In genomic region chr2:25618676-25619075, GRCh38 we compare ENCODE assay signal across 7 cellular contexts. TPM values are rescaled to one million over a fixed set of nuclear protein-coding genes. Genes with fewer than 3 reads are reported as not detected.
DNase-seq lines count a peak whose midpoint lies in the region; ATAC-seq, FAIRE-seq and TF ChIP-seq lines count a peak whose summit lies in the region.

No MANE protein-coding gene starts in this region.

- H3K36me3 ChIP-seq in testis (ENCODE audit: low read depth, missing control alignments) (no peaks in the 10 kb centered on the region), OCI-LY7 (ENCODE audit: insufficient read depth, low read length) (no peaks in the 10 kb centered on the region)

- H3K4me3 ChIP-seq in testis (no peak overlapping the region), OCI-LY7 (ENCODE audit: low read depth, low read length, poor library complexity, severe bottlenecking) (no peak overlapping the region)

- H3K27ac ChIP-seq in foreskin keratinocyte (peak overlapping the region; percentile 73), testis (peak overlapping the region; percentile 69 to 73), OCI-LY7 (ENCODE audit: low read depth, low read length, poor library complexity, severe bottlenecking) (no peak overlapping the region)

- DNase-seq in HTR-8/SVneo (ENCODE audit: insufficient read length, low spot score) (peak; percentile 71), RKO (ENCODE audit: low spot score) (peak; percentile 8), foreskin keratinocyte (peak; percentile 84 to 92), testis (no peak), OCI-LY7 (ENCODE audit: low spot score) (no peak)
- DNase-seq in activated naive CD4-positive, alpha-beta T cell treated with anti-CD3 and anti-CD28 coated beads, Interleukin-2, amount 50 U/mL, for 16 hours: no peak

- no peak overlapping the region for H2AFZ ChIP-seq in OCI-LY7 (ENCODE audit: low read length)

- no peak for TF ChIP-seq POLR2A in testis (IDR thresholded peaks at IDR 0.05)

- ATAC-seq in foreskin keratinocyte: peak; percentile 97
- ATAC-seq in GM21390 (IDR thresholded peaks at IDR 0.05; ENCODE audit: unreplicated experiment): no peak

- H3K9me3 ChIP-seq in testis: no peaks in the 10 kb centered on the region
- no peaks in the 10 kb centered on the region for H3K9me3 ChIP-seq in OCI-LY7 (ENCODE audit: low read length)

- CTCF ChIA-PET in OCI-LY7 (lab: Charles Lee; ENCODE audit: unreplicated experiment): no interaction called here

- POLR2A ChIA-PET in OCI-LY7 (lab: Charles Lee): interaction anchor here (0.5 to 1.5 kb wide), 4 partner anchors 8 to 64 kb away, joined by 3 to 8 read pairs (median 4); no protein-coding TSS in a partner anchor

- no peak overlapping the region for H3K4me2 ChIP-seq in OCI-LY7 (ENCODE audit: low read length)

- no TSS peak for BruUV-seq in OCI-LY7 (replicated peaks; lab: Mats Ljungman, UMichigan)

- H3K79me2 ChIP-seq in OCI-LY7 (ENCODE audit: insufficient read depth, low read depth, low read length): no peaks in the 10 kb centered on the region

- no peaks in the 10 kb centered on the region for H3K9me2 ChIP-seq in OCI-LY7 (ENCODE audit: insufficient read depth, low read length)

- H3K27me3 ChIP-seq in foreskin keratinocyte: no peaks in the 10 kb centered on the region
- H3K27me3 ChIP-seq in testis: no peaks in the 10 kb centered on the region

- 53 to 62% methylated on average over 2 of the region's 2 CpGs for WGBS in testis, 2 donors

- intact Hi-C loops in testis (cut with DNase I; ENCODE audit: low total_unique reads) (no loop called here), OCI-LY7 (cut with micrococcal nuclease; ENCODE audit: unreplicated experiment) (no loop called here)

- H3K4me1 ChIP-seq in foreskin keratinocyte: peaks cover 22% of the 10 kb centered on the region
- peaks cover 13% of the 10 kb centered on the region for H3K4me1 ChIP-seq in testis
- no peaks in the 10 kb centered on the region for H3K4me1 ChIP-seq in OCI-LY7 (ENCODE audit: insufficient read depth, low read length, poor library complexity, severe bottlenecking)

- H4K20me1 ChIP-seq in OCI-LY7 (ENCODE audit: insufficient read depth, low read length): no peaks in the 10 kb centered on the region

- peak; percentile 13 for FAIRE-seq in HTR-8/SVneo (lab: Jason Lieb, UNC)

- TF ChIP-seq CTCF in foreskin keratinocyte (conservative IDR thresholded peaks at IDR 0.05) (no peak), testis (IDR thresholded peaks at IDR 0.05) (no peak), OCI-LY7 (conservative IDR thresholded peaks at IDR 0.05; ENCODE audit: low read length) (no peak)

RNA-seq across cellular contexts. Expression of gene DTNB, which starts 54.7 kb away (rescaled TPM):
- total RNA-seq in foreskin keratinocyte (20.3 and 23.3 TPM in 2 replicates), testis (10 to 100 TPM; 45.1 to 47.3 TPM), OCI-LY7 (2022) (28.3 and 32.2 TPM in 2 replicates)
- polyA plus RNA-seq in foreskin keratinocyte (16.7 and 17.9 TPM in 2 replicates), testis (ENCODE audit: insufficient read depth, low read depth, low replicate concordance) (21.9 TPM)
- total RNA-seq in OCI-LY7 (2014; rRNA removed; shearing (Covaris generic)): 9.3 and 16.1 TPM in 2 replicates

Comparison
In these comparisons a context has a peak if more than half of its experiments do, and no peak if none do; other contexts are left out.
1. DNase-seq: peak in HTR-8/SVneo (single experiment), RKO (single experiment) and foreskin keratinocyte (2 of 2); none in testis (single experiment), activated naive CD4-positive, alpha-beta T cell treated with anti-CD3 and anti-CD28 coated beads, Interleukin-2, amount 50 U/mL, for 16 hours (single experiment) and OCI-LY7 (single experiment).